2 cellular contexts compared by ENCODE assay signal in genomic region chr19:49857834-49858590, GRCh38.
TF ChIP-seq lines count a peak whose summit lies in the region.

No MANE protein-coding gene starts in this region.

TF ChIP-seq in A549, 52 proteins besides CTCF, POLR2A, EP300 and RAD21:
- TF ChIP-seq SREBF2 (IDR thresholded peaks at IDR 0.05), result no peak
- no peak for TF ChIP-seq ELK1 (IDR thresholded peaks at IDR 0.05; ENCODE audit: low read depth, low read length)
- no peak for TF ChIP-seq MAZ (IDR thresholded peaks at IDR 0.05; ENCODE audit: borderline replicate concordance, low read depth, low read length)
- TF ChIP-seq MAX (IDR thresholded peaks at IDR 0.05), result 0 out of 2 replicates have a peak, but pooled peaks have one; percentile 7
- TF ChIP-seq JUN (IDR thresholded peaks at IDR 0.05), result peak in 1 of 2 experiments; percentile 15; a peak in 3 of 5 replicates
- no peak for TF ChIP-seq FOXS1 (CRISPR knock-in tag; IDR thresholded peaks at IDR 0.05)
- TF ChIP-seq PBX3 (IDR thresholded peaks at IDR 0.05), result peak; percentile 18

TF ChIP-seq in HCT116, 20 proteins besides CTCF, POLR2A, EP300 and RAD21:
- TF ChIP-seq EGR1 (IDR thresholded peaks at IDR 0.05; ENCODE audit: low read depth) (no peak), POLR2AphosphoS5 (IDR thresholded peaks at IDR 0.05; ENCODE audit: low read depth, low read length) (peak; percentile 15; the same call in 1 of the 2 replicates)
